Comparison of ENCODE assay signal across 23 cellular contexts in genomic region chr7:76330245-76330644, GRCh38. TPM values are rescaled to one million over a fixed set of nuclear protein-coding genes. Genes with fewer than 3 reads are reported as not detected.
A peak's percentile ranks its signal among the peaks of the same experiment; 100 is the strongest.
DNase-seq lines count a peak whose midpoint lies in the region; ATAC-seq and TF ChIP-seq lines count a peak whose summit lies in the region.
"Had no signal": no experiment of that assay in that cellular context is flagged by ENCODE, and none has a peak within 500 bp of the region (broad histone marks: within the 10 kb centered on the region; RNA-seq: fewer than 3 reads in every experiment).

No MANE protein-coding gene starts in this region.

- H3K4me1 ChIP-seq in cardiac muscle cell (ENCODE audit: low read depth) (peaks cover 53% of the 10 kb centered on the region), right lobe of liver (peaks cover 0 to 41% (median 13%) of the 10 kb centered on the region in 4 donors), skeletal muscle tissue (ENCODE audit: control insufficient read depth in 3 of 3, insufficient read depth in 3 of 3, low read length in 3 of 3) (peaks cover 49 to 59% (median 51%) of the 10 kb centered on the region in 3 donors), HAP-1 (no peaks in the 10 kb centered on the region)
- H3K4me1 ChIP-seq: neural progenitor cell had no signal

- peak overlapping the region; percentile 53 for H3K27ac ChIP-seq in cardiac muscle cell
- H3K27ac ChIP-seq in SK-N-MC, result 0 out of 2 replicates have a peak overlapping the region, but pooled peaks have one; percentile 5
- no peak overlapping the region for H3K27ac ChIP-seq in right lobe of liver
- H3K27ac ChIP-seq in skeletal muscle tissue (ENCODE audit: low read depth, low read length), result peak overlapping the region; percentile 55
- H3K27ac ChIP-seq: neural progenitor cell, VCaP had no signal

- no peak for ATAC-seq in left cardiac atrium
- ATAC-seq in right lobe of liver, result peak; percentile 45 to 78 (median 64)
- no peak for ATAC-seq in GM21390 (IDR thresholded peaks at IDR 0.05; ENCODE audit: unreplicated experiment)
- ATAC-seq: SK-N-SH treated with all-trans-retinoic acid at 6 μM for 48 hours had no signal

- intact Hi-C loops in left cardiac atrium (cut with DNase I), result no loop called here
- intact Hi-C loops in right lobe of liver (cut with DNase I), result no loop called here

- H3K36me3 ChIP-seq in cardiac muscle cell, result peaks cover 10% of the 10 kb centered on the region
- peaks cover 81% of the 10 kb centered on the region for H3K36me3 ChIP-seq in SK-N-MC (ENCODE audit: insufficient read depth, low read length)
- peaks cover 0 to 31% (median 9%) of the 10 kb centered on the region in 4 donors for H3K36me3 ChIP-seq in right lobe of liver
- peaks cover 16 to 30% (median 21%) of the 10 kb centered on the region in 3 donors for H3K36me3 ChIP-seq in skeletal muscle tissue (ENCODE audit: control insufficient read depth in 3 of 3, insufficient read depth in 3 of 3, low read length in 3 of 3)
- peaks cover 69% of the 10 kb centered on the region for H3K36me3 ChIP-seq in HAP-1 (replicated peaks)
- H3K36me3 ChIP-seq: neural progenitor cell had no signal

- 14% methylated on average over 4 of the region's 4 CpGs for WGBS in right lobe of liver (ENCODE audit: insufficient coverage, low coverage, low lambda C conversion rate, missing lambda C conversion rate)

- no peaks in the 10 kb centered on the region for H3K9me3 ChIP-seq in cardiac muscle cell (ENCODE audit: low read depth)
- no peaks in the 10 kb centered on the region for H3K9me3 ChIP-seq in SK-N-MC (ENCODE audit: low read depth, low read length)
- H3K9me3 ChIP-seq in right lobe of liver, result no peaks in the 10 kb centered on the region
- H3K9me3 ChIP-seq in skeletal muscle tissue (ENCODE audit: control insufficient read depth in 3 of 3, low read length in 3 of 3), result no peaks in the 10 kb centered on the region
- H3K9me3 ChIP-seq in HAP-1, result no peaks in the 10 kb centered on the region

- in situ Hi-C loops in GM13976 (cut with MboI; ENCODE audit: low sequenced_read_pairs, unreplicated experiment) (no loop called here), HAP-1 (cut with MboI; ENCODE audit: low sequenced_read_pairs) (no loop called here)

- H3K9ac ChIP-seq in SK-N-MC (ENCODE audit: insufficient read length), result no peak overlapping the region
- no peak overlapping the region for H3K9ac ChIP-seq in skeletal muscle tissue (ENCODE audit: low read depth in 1 of 3, low read length in 3 of 3)
- H3K9ac ChIP-seq: neural progenitor cell had no signal

- TF ChIP-seq POLR2A in right lobe of liver (IDR thresholded peaks at IDR 0.05), result no peak

- TF ChIP-seq CTCF in cardiac muscle cell (IDR thresholded peaks at IDR 0.05; ENCODE audit: low read depth, low read length), result no peak
- no peak for TF ChIP-seq CTCF in right lobe of liver (IDR thresholded peaks at IDR 0.05)
- TF ChIP-seq CTCF in GM13976 (IDR thresholded peaks at IDR 0.05; ENCODE audit: borderline replicate concordance, control extremely low read depth, extremely low read depth, insufficient read depth, missing control alignments), result no peak

- H3K4me3 ChIP-seq in cardiac muscle cell, result no peak overlapping the region
- H3K4me3 ChIP-seq in SK-N-MC, result no peak overlapping the region
- H3K4me3 ChIP-seq in right lobe of liver, result no peak overlapping the region
- no peak overlapping the region for H3K4me3 ChIP-seq in skeletal muscle tissue (ENCODE audit: low read length in 3 of 3)
- H3K4me3 ChIP-seq in HAP-1, result no peak overlapping the region
- H3K4me3 ChIP-seq: lung, neural progenitor cell had no signal

- H3K27me3 ChIP-seq in cardiac muscle cell (no peaks in the 10 kb centered on the region), right lobe of liver (no peaks in the 10 kb centered on the region), skeletal muscle tissue (ENCODE audit: control insufficient read depth in 3 of 3, insufficient read depth in 3 of 3, low read length in 3 of 3) (no peaks in the 10 kb centered on the region), HAP-1 (ENCODE audit: low read depth) (no peaks in the 10 kb centered on the region)
- H3K27me3 ChIP-seq: neural progenitor cell had no signal

- DNase-seq in cardiac muscle cell (ENCODE audit: low read depth in 1 of 2, low spot score in 1 of 2) (peak in 1 of 2 donors; percentile 22), left cardiac atrium (no peak), SK-N-MC (ENCODE audit: low read depth, low spot score) (no peak), right lobe of liver (peak in 1 of 3 donors; percentile 60), GM13976 (ENCODE audit: low spot score) (no peak), HAP-1 (ENCODE audit: low spot score in 2 of 2) (no peak)
- DNase-seq: activated CD4-positive, alpha-beta T cell treated with anti-CD3 and anti-CD28 coated beads for 48 hours; activated CD8-positive, alpha-beta memory T cell treated with anti-CD3 and anti-CD28 coated beads for 24 hours; CD8-positive, alpha-beta memory T cell; cerebellar nuclear complex; HCEC 1CT; islet precursor cell; MV-4-11; NCI-H1436 treated with DMSO at 0.1 percent for 48 hours; NCI-H446 treated with DMSO at 0.1 percent for 48 hours; T-helper 9 cell; trophoblast cell had no signal

RNA-seq across cellular contexts. Expression of gene HSPB1, which starts 27.8 kb away (rescaled TPM):
- total RNA-seq in cardiac muscle cell, result 1,267 and 1,807 TPM in 2 replicates
- polyA plus RNA-seq in cardiac muscle cell, result 2,642 and 3,793 TPM in 2 replicates
- 1,000 to 10,000 TPM; 1,191 to 2,127 TPM for total RNA-seq in left cardiac atrium
- total RNA-seq in right lobe of liver, result 100 to 1,000 TPM in 5 of 6 experiments, 10 to 100 TPM in 1; 64.4 to 275 (median 234) TPM
- total RNA-seq in skeletal muscle tissue, result 80.4 TPM

RNA-seq across cellular contexts. Expression of gene YWHAG, which starts 28.5 kb away (rescaled TPM):
- total RNA-seq in cardiac muscle cell, result 90.5 and 97.9 TPM in 2 replicates
- 25.0 and 29.2 TPM in 2 replicates for polyA plus RNA-seq in cardiac muscle cell
- 100 to 1,000 TPM; 218 to 253 TPM for total RNA-seq in left cardiac atrium
- total RNA-seq in right lobe of liver, result 10 to 100 TPM; 43.5 to 69.1 (median 58.4) TPM
- total RNA-seq in skeletal muscle tissue, result 86.1 TPM

Comparison
In these comparisons a context has a peak if more than half of its experiments do, and no peak if none do; other contexts are left out.
1. H3K27ac ChIP-seq: peak in cardiac muscle cell (single experiment), SK-N-MC (single experiment) and skeletal muscle tissue (single experiment); none in right lobe of liver (0 of 3).
2. ATAC-seq: peak in right lobe of liver (4 of 4); none in left cardiac atrium (0 of 2) and GM21390 (single experiment).